ENCODE assay signal across 10 cellular contexts in the genomic region with DNA sequence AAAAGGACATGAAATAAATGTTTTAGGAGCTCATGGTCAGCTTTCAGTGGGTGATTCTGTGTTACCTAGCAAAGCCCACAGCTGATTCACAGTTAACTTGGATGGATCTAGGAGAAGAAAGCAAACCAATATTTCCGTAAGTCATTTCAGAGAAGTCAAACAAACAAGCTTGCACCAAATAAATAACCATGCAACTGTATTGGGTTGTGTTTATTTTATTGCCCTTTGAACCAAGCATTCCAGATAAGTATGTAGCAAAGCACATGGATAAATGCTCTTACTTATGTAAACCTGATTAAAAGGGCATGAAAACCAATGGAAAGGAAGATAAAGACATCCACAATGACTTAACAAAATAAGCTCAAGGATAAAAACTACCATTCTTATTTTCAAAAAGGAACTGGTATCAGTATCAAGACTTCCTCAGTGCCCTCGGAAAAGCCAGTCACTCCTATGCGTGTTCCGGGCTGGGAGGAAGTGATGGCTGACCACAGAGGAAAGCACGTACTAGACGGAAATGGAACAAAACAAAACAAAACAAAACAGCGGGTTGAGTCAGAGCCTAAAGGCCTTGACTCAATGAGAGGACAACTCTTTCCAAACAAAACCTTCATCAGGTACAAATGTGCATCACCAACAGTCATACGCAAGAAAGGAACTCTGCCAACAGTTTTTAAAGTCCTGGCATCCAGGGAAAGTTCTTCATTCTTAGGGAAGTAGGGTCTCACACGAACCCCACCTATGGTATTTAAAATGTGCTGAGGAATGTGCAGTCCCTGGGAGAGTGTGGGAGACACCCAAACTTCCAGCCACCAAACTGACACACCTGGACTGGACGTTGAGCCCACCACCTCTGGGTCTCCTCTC.
DNase-seq lines count a peak whose midpoint lies in the region; FAIRE-seq and TF ChIP-seq lines count a peak whose summit lies in the region.
"Had no signal": no experiment of that assay in that cellular context is flagged by ENCODE, and none has a peak within 500 bp of the region (broad histone marks: within the 10 kb centered on the region; RNA-seq: fewer than 3 reads in every experiment).

No MANE protein-coding gene starts in this region.

- dilution Hi-C loops in endothelial cell of umbilical vein (cut with MboI; ENCODE audit: extremely low pct_ligation_motif_present, low sequenced_read_pairs): loop anchor here (25.0 kb wide), 1 partner anchor 202 kb away; no protein-coding TSS in a partner anchor

- H2AFZ ChIP-seq in endothelial cell of umbilical vein (ENCODE audit: low read depth, low read length): no peak overlapping the region

- peaks cover 14 to 30% of the 10 kb centered on the region in 2 donors for H3K36me3 Mint-ChIP-seq in CD14-positive monocyte

- intact Hi-C loops in CD14-positive monocyte (cut with micrococcal nuclease): no loop called here
- intact Hi-C loops in endothelial cell of umbilical vein (cut with micrococcal nuclease): loop anchor here (1.0 to 10.0 kb wide), 13 partner anchors 16 to 303 kb away; a partner anchor contains a TSS

- no peaks in the 10 kb centered on the region for H3K9me3 ChIP-seq in endothelial cell of umbilical vein (replicated peaks; ENCODE audit: control insufficient read depth, insufficient read depth, low read length)

- H3K9me3 Mint-ChIP-seq in CD14-positive monocyte: peaks cover 0 to 14% (median 7%) of the 10 kb centered on the region in 7 donors

- H3K4me1 Mint-ChIP-seq in CD14-positive monocyte: peaks cover 26% of the 10 kb centered on the region

- H3K27me3 ChIP-seq in endothelial cell of umbilical vein (ENCODE audit: control insufficient read depth in 2 of 2, insufficient read depth in 2 of 2, low read length in 2 of 2): no peaks in the 10 kb centered on the region

- POLR2A ChIA-PET in endothelial cell of umbilical vein (lab: Charles Lee): interaction anchor here (0.9 to 1.7 kb wide), 7 partner anchors 12 to 228 kb away, joined by 3 to 8 read pairs (median 4); a partner anchor contains a TSS

- peak overlapping the region; percentile 91 for H3K9ac ChIP-seq in endothelial cell of umbilical vein (replicated peaks; ENCODE audit: extremely low read depth, insufficient read depth, low read length)

- peaks cover 13% of the 10 kb centered on the region for H3K79me2 ChIP-seq in endothelial cell of umbilical vein (ENCODE audit: control insufficient read depth, insufficient read depth, low read length)

- H3K36me3 ChIP-seq in endothelial cell of umbilical vein (ENCODE audit: control insufficient read depth in 2 of 2, extremely low read depth in 1 of 2, insufficient read depth in 2 of 2, low read length in 2 of 2): no peaks in the 10 kb centered on the region

- TF ChIP-seq POLR2A in endothelial cell of umbilical vein (IDR thresholded peaks at IDR 0.05; ENCODE audit: low read depth, low read length): peak; percentile 90

- FAIRE-seq in endothelial cell of umbilical vein (lab: Jason Lieb, UNC): peak; percentile 100
- FAIRE-seq: endometrium had no signal

- H3K27me3 Mint-ChIP-seq in CD14-positive monocyte (ENCODE audit: low read depth in 3 of 3): peaks cover 0 to 5% (median 0%) of the 10 kb centered on the region in 3 donors

- no peaks in the 10 kb centered on the region for H4K20me1 ChIP-seq in endothelial cell of umbilical vein (replicated peaks; ENCODE audit: control insufficient read depth, extremely low read depth, insufficient read depth, low read length)

- CTCF ChIA-PET in endothelial cell of umbilical vein (lab: Charles Lee): interaction anchor here (0.8 to 3.4 kb wide), 24 partner anchors 10 to 809 kb away, joined by 3 to 56 read pairs (median 5); a partner anchor contains a TSS

- TF ChIP-seq CTCF in CD14-positive monocyte (IDR thresholded peaks at IDR 0.05) (no peak), endothelial cell of umbilical vein (IDR thresholded peaks at IDR 0.05; ENCODE audit: extremely low read depth in 1 of 2, insufficient read depth in 1 of 2, low read depth in 1 of 2, low read length in 2 of 2) (no peak)

- H3K4me2 ChIP-seq in endothelial cell of umbilical vein (ENCODE audit: insufficient read depth, low read length): peak overlapping the region; percentile 58

- no TSS peak for BruUV-seq in endothelial cell of umbilical vein (replicated peaks; lab: Mats Ljungman, UMichigan)

- DNase-seq in CD14-positive monocyte (ENCODE audit: low spot score) (peak; percentile 90), endothelial cell of umbilical vein (ENCODE audit: low read depth, low spot score) (peak; percentile 97), putamen (ENCODE audit: low spot score) (peak; percentile 20), NCI-H2029 (lab: John Stamatoyannopoulos, UW) (no peak), NK-92 (lab: John Stamatoyannopoulos, UW; ENCODE audit: unreplicated experiment) (no peak), NCI-H345 (lab: John Stamatoyannopoulos, UW) (no peak)
- peak; percentile 74 for DNase-seq in Jurkat, Clone E6-1 (ENCODE audit: low read depth, low spot score)
- peak; percentile 40 to 47 for DNase-seq in activated CD8-positive, alpha-beta memory T cell treated with anti-CD3 and anti-CD28 coated beads for 1 hour (ENCODE audit: extremely low read depth in 1 of 2, low read depth in 1 of 2)
- DNase-seq: DND-41 had no signal

- H3K27ac Mint-ChIP-seq in CD14-positive monocyte: peak overlapping the region; percentile 93 to 99 (median 98)

- H3K9me1 ChIP-seq in endothelial cell of umbilical vein (replicated peaks; ENCODE audit: control insufficient read depth, extremely low read depth, insufficient read depth, low read length): no peaks in the 10 kb centered on the region

- peak overlapping the region; percentile 97 for H3K27ac ChIP-seq in endothelial cell of umbilical vein (ENCODE audit: insufficient read depth, low read depth, low read length)

- peak overlapping the region in 1 of 2 donors; percentile 69 for H3K4me3 Mint-ChIP-seq in CD14-positive monocyte

- H3K4me1 ChIP-seq in endothelial cell of umbilical vein (ENCODE audit: control insufficient read depth, extremely low read depth, insufficient read depth, low read length): peaks cover 68% of the 10 kb centered on the region

- H3K4me3 ChIP-seq in Jurkat, Clone E6-1 (ENCODE audit: low read length): no peak overlapping the region
- H3K4me3 ChIP-seq in endothelial cell of umbilical vein (replicated peaks in 1 of 3; ENCODE audit: insufficient read depth in 1 of 3, low read depth in 1 of 3, low read length in 3 of 3): no peak overlapping the region

TF ChIP-seq in endothelial cell of umbilical vein, 7 proteins besides CTCF, POLR2A, EP300 and RAD21:
- peak; percentile 6 for TF ChIP-seq MYC (IDR thresholded peaks at IDR 0.05; ENCODE audit: low read depth, low read length)
- TF ChIP-seq EZH2 (IDR thresholded peaks at IDR 0.05; ENCODE audit: borderline replicate concordance, low read depth, low read length, severe bottlenecking): no peak
- TF ChIP-seq, protein P1, sequence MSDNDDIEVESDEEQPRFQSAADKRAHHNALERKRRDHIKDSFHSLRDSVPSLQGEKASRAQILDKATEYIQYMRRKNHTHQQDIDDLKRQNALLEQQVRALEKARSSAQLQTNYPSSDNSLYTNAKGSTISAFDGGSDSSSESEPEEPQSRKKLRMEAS (IDR thresholded peaks at IDR 0.05; ENCODE audit: insufficient read depth, insufficient read length): no peak
- TF ChIP-seq GATA2 (IDR thresholded peaks at IDR 0.05; ENCODE audit: insufficient read depth, insufficient read length, low read depth, low read length): peak; percentile 98
- peak; percentile 96 for TF ChIP-seq POLR2AphosphoS5 (IDR thresholded peaks at IDR 0.05; ENCODE audit: insufficient read depth, low read depth, low read length)
- peak; percentile 100 for TF ChIP-seq FOS (IDR thresholded peaks at IDR 0.05; ENCODE audit: borderline replicate concordance, insufficient read depth, low read length)
- TF ChIP-seq JUN (IDR thresholded peaks at IDR 0.05; ENCODE audit: borderline replicate concordance, insufficient read depth, insufficient read length, low read depth): peak; percentile 95
TF ChIP-seq in endothelial cell of umbilical vein: peak in this region for 5.

Comparison
In these comparisons a context has a peak if more than half of its experiments do, and no peak if none do; other contexts are left out.
1. DNase-seq: peak in CD14-positive monocyte (single experiment), Jurkat, Clone E6-1 (single experiment), activated CD8-positive, alpha-beta memory T cell treated with anti-CD3 and anti-CD28 coated beads for 1 hour (2 of 2), endothelial cell of umbilical vein (single experiment) and putamen (single experiment); none in NCI-H2029 (single experiment), NK-92 (single experiment) and NCI-H345 (single experiment).